ENCODE assay signal across 17 cellular contexts in the genomic region with DNA sequence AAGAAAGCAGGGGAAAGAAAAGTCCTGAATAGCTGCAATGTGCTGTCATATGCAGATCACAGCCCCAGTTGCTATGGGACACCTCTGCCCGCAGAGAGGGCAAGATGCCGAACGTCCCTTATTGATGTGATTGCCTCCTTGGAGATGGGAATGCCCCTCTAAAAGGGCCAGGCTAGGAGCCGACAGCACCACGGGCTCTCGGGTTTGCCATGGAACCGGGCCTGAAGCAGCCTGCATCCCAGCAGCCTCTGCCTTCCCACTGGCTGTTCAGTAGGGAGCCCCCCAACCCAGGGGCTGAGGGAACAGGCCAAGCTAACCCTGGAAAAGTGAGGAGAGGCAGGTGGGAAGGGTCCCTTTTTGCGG.
DNase-seq lines count a peak whose midpoint lies in the region; ATAC-seq and TF ChIP-seq lines count a peak whose summit lies in the region.
"Had no signal": no experiment of that assay in that cellular context is flagged by ENCODE, and none has a peak within 500 bp of the region (broad histone marks: within the 10 kb centered on the region; RNA-seq: fewer than 3 reads in every experiment).

No MANE protein-coding gene starts in this region.

- no peak for DNase-seq in heart left ventricle
- DNase-seq in left ventricle myocardium superior: no peak
- DNase-seq in hypothalamus (lab: John Stamatoyannopoulos, UW): peak in 28 of 51 donors; percentile 7 to 79 (median 45)
- DNase-seq in pons (ENCODE audit: low spot score): peak; percentile 53
- DNase-seq in uterus: no peak
- DNase-seq in LoVo (ENCODE audit: low spot score): no peak
- no peak for DNase-seq in GM13977 (ENCODE audit: low spot score)
- DNase-seq: activated CD8-positive, alpha-beta T cell treated with anti-CD3 and anti-CD28 coated beads, Interleukin-2, amount 10 ng/mL, durations not matched to agents 7 days and 5 days; activated effector memory CD4-positive, alpha-beta T cell treated with Interleukin-2 at 50 U/mL for 16 hours; GDM1; GOT3; Kasumi-1; mucosa of descending colon; NCI-H187 had no signal

- H3K9me3 ChIP-seq in heart left ventricle (peaks cover 0 to 6% (median 0%) of the 10 kb centered on the region in 12 donors), uterus (no peaks in the 10 kb centered on the region)
- H3K9me3 ChIP-seq: mucosa of descending colon, SJSA1 had no signal

- intact Hi-C loops in heart left ventricle (cut with DNase I): no loop called here
- intact Hi-C loops in left ventricle myocardium superior (cut with micrococcal nuclease): no loop called here
- intact Hi-C loops in uterus (cut with DNase I; ENCODE audit: low total_unique reads): no loop called here

- H3K4me3 ChIP-seq in heart left ventricle: no peak overlapping the region
- no peak overlapping the region for H3K4me3 ChIP-seq in uterus
- H3K4me3 ChIP-seq: cardiac muscle cell, mucosa of descending colon, SJSA1 had no signal

- H3K36me3 ChIP-seq in heart left ventricle (no peaks in the 10 kb centered on the region), uterus (no peaks in the 10 kb centered on the region)
- H3K36me3 ChIP-seq: cardiac muscle cell, SJSA1 had no signal

- H3K4me1 ChIP-seq in heart left ventricle (peaks cover 7 to 52% (median 33%) of the 10 kb centered on the region in 12 donors), uterus (peaks cover 0 to 7% of the 10 kb centered on the region in 2 donors)

- H3K27me3 ChIP-seq in heart left ventricle (no peaks in the 10 kb centered on the region), uterus (no peaks in the 10 kb centered on the region)
- H3K27me3 ChIP-seq: cardiac muscle cell, SJSA1 had no signal

- 91 to 96% (median 93%) methylated on average over 4 to 8 of the region's 8 CpGs for WGBS in heart left ventricle, 4 donors

- no peak for TF ChIP-seq CTCF in heart left ventricle (IDR thresholded peaks at IDR 0.05)
- TF ChIP-seq CTCF in uterus (IDR thresholded peaks at IDR 0.05): no peak
- no peak for TF ChIP-seq CTCF in GM13977 (IDR thresholded peaks at IDR 0.05; ENCODE audit: extremely low read depth, insufficient read depth, missing control alignments)

- in situ Hi-C loops in GM13977 (cut with MboI; ENCODE audit: low pct_unique_long_range_greater_than_20kb, low sequenced_read_pairs, unreplicated experiment): no loop called here

- H3K27ac ChIP-seq in heart left ventricle (peak overlapping the region in 8 of 12 donors; percentile 1 to 73 (median 35)), uterus (peak overlapping the region; percentile 15 to 36)
- H3K27ac ChIP-seq: cardiac muscle cell, SJSA1 had no signal

- TF ChIP-seq POLR2A in heart left ventricle (IDR thresholded peaks at IDR 0.05) (no peak), uterus (IDR thresholded peaks at IDR 0.05) (no peak)

- ATAC-seq in heart left ventricle: no peak
- ATAC-seq in left ventricle myocardium superior: no peak
- no peak for ATAC-seq in HG02885 (IDR thresholded peaks at IDR 0.05; ENCODE audit: poor library complexity, unreplicated experiment)
- ATAC-seq: activated CD8-positive, alpha-beta T cell treated with anti-CD3 and anti-CD28 coated beads, Interleukin-2, amount 10 ng/mL, durations not matched to agents 7 days and 5 days had no signal

Comparison
In these comparisons a context has a peak if more than half of its experiments do, and no peak if none do; other contexts are left out.
1. DNase-seq: peak in hypothalamus (28 of 51) and pons (single experiment); none in heart left ventricle (0 of 5), left ventricle myocardium superior (single experiment), uterus (0 of 2), LoVo (single experiment) and GM13977 (single experiment).